ENCODE assay signal across 31 cellular contexts in genomic region chr2:112833532-112833931, GRCh38. TPM values are rescaled to one million over a fixed set of nuclear protein-coding genes. Genes with fewer than 3 reads are reported as not detected.
"Had no signal": no experiment of that assay in that cellular context is flagged by ENCODE, and none has a peak within 500 bp of the region (broad histone marks: within the 10 kb centered on the region; RNA-seq: fewer than 3 reads in every experiment).

No MANE protein-coding gene starts in this region.

- H3K27ac ChIP-seq: gastroesophageal sphincter, skin epidermis, thoracic aorta, uterus, VCaP had no signal

- H3K27ac Mint-ChIP-seq: activated CD4-positive, alpha-beta memory T cell treated with anti-CD3 and anti-CD28 coated beads for 36 hours; activated T-helper 17 cell treated with anti-CD3 and anti-CD28 coated beads, Interleukin-2, amount 50 U/mL, for 72 hours; dendritic cell treated with granulocyte-macrophage colony-stimulating factor and Interleukin-4, amounts not matched to agents 40 ng/mL and 50 ng/mL, for 4 days; progenitor cell of endocrine pancreas; stimulated activated effector memory CD8-positive, alpha-beta T cell treated with anti-CD3 and anti-CD28 coated beads, Interleukin-12 subunit alpha, Interleukin-12 subunit beta, amount 100 ng/mL, for 72 hours; stimulated activated naive CD8-positive, alpha-beta T cell treated with anti-CD3 and anti-CD28 coated beads, Interleukin-15, Interleukin-2, amounts not matched to agents 100 ng/mL and 50 ng/mL, for 24 hours; T-cell had no signal

- H3K4me3 ChIP-seq: gastroesophageal sphincter, skin epidermis, thoracic aorta, uterus had no signal

- H3K36me3 Mint-ChIP-seq: activated CD4-positive, alpha-beta memory T cell treated with anti-CD3 and anti-CD28 coated beads for 36 hours; natural killer cell treated with Interleukin-12 subunit alpha and Interleukin-12 subunit beta and Interleukin-15 and Interleukin-18, amount 100 ng/mL, for 72 hours; stimulated activated effector memory CD8-positive, alpha-beta T cell treated with anti-CD3 and anti-CD28 coated beads, Interleukin-12 subunit alpha, Interleukin-12 subunit beta, amount 100 ng/mL, for 72 hours; T-cell had no signal

- H3K9me3 ChIP-seq: gastroesophageal sphincter, thoracic aorta, uterus had no signal

- H3K9me3 Mint-ChIP-seq: activated CD4-positive, alpha-beta memory T cell treated with anti-CD3 and anti-CD28 coated beads for 36 hours; activated T-cell treated with anti-CD3 and anti-CD28 coated beads, Interleukin-2, amount 50 U/mL, for 4 hours; activated T-helper 17 cell treated with anti-CD3 and anti-CD28 coated beads, Interleukin-2, amount 50 U/mL, for 72 hours; central memory CD8-positive, alpha-beta T cell; dendritic cell treated with granulocyte-macrophage colony-stimulating factor and Interleukin-4, amounts not matched to agents 40 ng/mL and 50 ng/mL, for 4 days; immature natural killer cell; stimulated activated effector memory CD8-positive, alpha-beta T cell treated with anti-CD3 and anti-CD28 coated beads, Interleukin-12 subunit alpha, Interleukin-12 subunit beta, amount 100 ng/mL, for 72 hours; stimulated activated naive CD8-positive, alpha-beta T cell treated with anti-CD3 and anti-CD28 coated beads, Interleukin-15, Interleukin-2, amounts not matched to agents 100 ng/mL and 50 ng/mL, for 24 hours; T-cell had no signal

- H3K4me3 Mint-ChIP-seq: activated CD4-positive, alpha-beta memory T cell treated with anti-CD3 and anti-CD28 coated beads for 36 hours; activated T-cell treated with anti-CD3 and anti-CD28 coated beads, Interleukin-2, amount 50 U/mL, for 4 hours; activated T-helper 17 cell treated with anti-CD3 and anti-CD28 coated beads, Interleukin-2, amount 50 U/mL, for 72 hours; central memory CD8-positive, alpha-beta T cell; dendritic cell treated with granulocyte-macrophage colony-stimulating factor and Interleukin-4, amounts not matched to agents 40 ng/mL and 50 ng/mL, for 4 days; immature natural killer cell; natural killer cell treated with Interleukin-12 subunit alpha and Interleukin-12 subunit beta and Interleukin-15 and Interleukin-18, amount 100 ng/mL, for 72 hours; stimulated activated effector memory CD8-positive, alpha-beta T cell treated with anti-CD3 and anti-CD28 coated beads, Interleukin-12 subunit alpha, Interleukin-12 subunit beta, amount 100 ng/mL, for 72 hours; stimulated activated naive CD8-positive, alpha-beta T cell treated with anti-CD3 and anti-CD28 coated beads, Interleukin-15, Interleukin-2, amounts not matched to agents 100 ng/mL and 50 ng/mL, for 24 hours; T-cell had no signal

- H3K36me3 ChIP-seq: gastroesophageal sphincter, thoracic aorta, uterus had no signal

- H3K27me3 ChIP-seq: gastroesophageal sphincter, uterus had no signal

- ATAC-seq: activated CD4-positive, CD25-positive, alpha-beta regulatory T cell treated with anti-CD3 and anti-CD28 coated beads, Interleukin-2, amount 50 U/mL, for 24 hours; activated T-cell treated with anti-CD3 and anti-CD28 coated beads, Interleukin-2, amount 50 U/mL, for 4 hours; activated T-helper 17 cell treated with anti-CD3 and anti-CD28 coated beads, Interleukin-2, amount 50 U/mL, for 72 hours; gastroesophageal sphincter; natural killer cell treated with Interleukin-12 subunit alpha and Interleukin-12 subunit beta and Interleukin-15 and Interleukin-18, amount 100 ng/mL, for 72 hours; sciatic nerve; stimulated activated effector memory CD8-positive, alpha-beta T cell treated with anti-CD3 and anti-CD28 coated beads, Interleukin-12 subunit alpha, Interleukin-12 subunit beta, amount 100 ng/mL, for 72 hours; T-cell had no signal

- FAIRE-seq: bronchial epithelial cell had no signal

- H3K4me1 Mint-ChIP-seq: activated T-helper 17 cell treated with anti-CD3 and anti-CD28 coated beads, Interleukin-2, amount 50 U/mL, for 72 hours had no signal

- H3K4me1 ChIP-seq: uterus had no signal

- DNase-seq: activated CD4-positive, alpha-beta memory T cell treated with anti-CD3 and anti-CD28 coated beads for 36 hours; activated CD4-positive, alpha-beta T cell treated with anti-CD3 and anti-CD28 coated beads for 48 hours; activated gamma-delta T cell treated with Interleukin-2 at 50 U/mL for 16 hours; activated naive CD4-positive, alpha-beta T cell treated with anti-CD3 and anti-CD28 coated beads, Interleukin-2, amount 50 U/mL, for 16 hours; activated T-cell treated with anti-CD3 and anti-CD28 coated beads, Interleukin-2, amount 50 U/mL, for 4 hours; hippocampal formation; immature natural killer cell; mesenchymal stem cell; stimulated activated CD4-positive, alpha-beta T cell treated with anti-CD3 and anti-CD28 coated beads, Interleukin-12 subunit alpha, Interleukin-12 subunit beta, amount 100 ng/mL, for 4 hours; stimulated activated CD4-positive, alpha-beta T cell treated with anti-CD3 and anti-CD28 coated beads, Interleukin-4, amount 100 ng/mL, for 24 hours; T-cell; trophoblast cell; uterus had no signal

RNA-seq across cellular contexts. Expression of gene IL1B, which starts 3.0 kb away (rescaled TPM):
- total RNA-seq: epithelial cell of proximal tubule; osteocyte; progenitor cell of endocrine pancreas; T-helper 2 cell treated with Interferon-gamma antibody and Interleukin-4, amounts not matched to agents 100 ng/mL and 5 ng/mL, for 36 hours had no signal

RNA-seq across cellular contexts. Expression of gene IL1A, which starts 49.2 kb away (rescaled TPM):
- total RNA-seq: gastroesophageal sphincter, osteocyte, subcutaneous adipose tissue had no signal
- polyA plus RNA-seq: immature natural killer cell had no signal
